ENCODE assay signal across 1 cellular context in the genomic region with DNA sequence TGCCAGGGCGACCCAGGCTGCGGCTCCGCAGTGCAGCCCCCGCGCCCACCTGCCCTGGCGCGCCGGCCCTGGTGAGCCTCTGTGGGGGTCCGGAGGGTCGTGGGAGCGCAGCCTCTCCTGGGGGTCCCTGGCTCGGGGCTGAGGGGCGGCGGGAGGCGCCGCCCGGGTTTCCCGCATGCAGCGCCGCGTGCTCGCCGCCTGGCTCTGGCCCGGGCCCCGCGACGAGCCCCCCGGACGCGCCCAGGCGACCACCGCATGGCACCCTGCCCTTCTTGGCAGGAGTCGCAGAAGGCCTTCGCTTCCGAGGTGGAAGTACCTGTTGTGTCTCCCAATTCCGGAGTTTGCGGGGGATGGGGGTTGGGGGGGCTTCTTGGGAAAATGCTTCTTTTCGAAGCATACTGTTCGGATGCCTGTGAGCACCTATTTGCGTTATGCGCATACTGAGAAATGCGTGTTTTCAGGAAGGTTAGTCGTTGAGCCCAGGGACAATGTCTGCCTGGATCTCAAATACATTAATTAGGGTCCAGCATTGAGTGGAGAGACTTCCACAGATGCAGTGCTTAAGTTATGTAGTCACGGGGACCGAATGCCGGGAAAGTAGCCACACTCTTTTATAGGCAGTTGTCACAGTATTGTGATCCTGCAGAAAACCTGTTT.
TF ChIP-seq lines count a peak whose summit lies in the region.

No MANE protein-coding gene starts in this region.

TF ChIP-seq in WTC11, 78 proteins besides CTCF, POLR2A, EP300 and RAD21:
- TF ChIP-seq, protein P1, sequence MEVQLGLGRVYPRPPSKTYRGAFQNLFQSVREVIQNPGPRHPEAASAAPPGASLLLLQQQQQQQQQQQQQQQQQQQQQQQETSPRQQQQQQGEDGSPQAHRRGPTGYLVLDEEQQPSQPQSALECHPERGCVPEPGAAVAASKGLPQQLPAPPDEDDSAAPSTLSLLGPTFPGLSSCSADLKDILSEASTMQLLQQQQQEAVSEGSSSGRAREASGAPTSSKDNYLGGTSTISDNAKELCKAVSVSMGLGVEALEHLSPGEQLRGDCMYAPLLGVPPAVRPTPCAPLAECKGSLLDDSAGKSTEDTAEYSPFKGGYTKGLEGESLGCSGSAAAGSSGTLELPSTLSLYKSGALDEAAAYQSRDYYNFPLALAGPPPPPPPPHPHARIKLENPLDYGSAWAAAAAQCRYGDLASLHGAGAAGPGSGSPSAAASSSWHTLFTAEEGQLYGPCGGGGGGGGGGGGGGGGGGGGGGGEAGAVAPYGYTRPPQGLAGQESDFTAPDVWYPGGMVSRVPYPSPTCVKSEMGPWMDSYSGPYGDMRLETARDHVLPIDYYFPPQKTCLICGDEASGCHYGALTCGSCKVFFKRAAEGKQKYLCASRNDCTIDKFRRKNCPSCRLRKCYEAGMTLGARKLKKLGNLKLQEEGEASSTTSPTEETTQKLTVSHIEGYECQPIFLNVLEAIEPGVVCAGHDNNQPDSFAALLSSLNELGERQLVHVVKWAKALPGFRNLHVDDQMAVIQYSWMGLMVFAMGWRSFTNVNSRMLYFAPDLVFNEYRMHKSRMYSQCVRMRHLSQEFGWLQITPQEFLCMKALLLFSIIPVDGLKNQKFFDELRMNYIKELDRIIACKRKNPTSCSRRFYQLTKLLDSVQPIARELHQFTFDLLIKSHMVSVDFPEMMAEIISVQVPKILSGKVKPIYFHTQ (CRISPR knock-in tag; IDR thresholded peaks at IDR 0.05) = no peak
- TF ChIP-seq, protein P2, sequence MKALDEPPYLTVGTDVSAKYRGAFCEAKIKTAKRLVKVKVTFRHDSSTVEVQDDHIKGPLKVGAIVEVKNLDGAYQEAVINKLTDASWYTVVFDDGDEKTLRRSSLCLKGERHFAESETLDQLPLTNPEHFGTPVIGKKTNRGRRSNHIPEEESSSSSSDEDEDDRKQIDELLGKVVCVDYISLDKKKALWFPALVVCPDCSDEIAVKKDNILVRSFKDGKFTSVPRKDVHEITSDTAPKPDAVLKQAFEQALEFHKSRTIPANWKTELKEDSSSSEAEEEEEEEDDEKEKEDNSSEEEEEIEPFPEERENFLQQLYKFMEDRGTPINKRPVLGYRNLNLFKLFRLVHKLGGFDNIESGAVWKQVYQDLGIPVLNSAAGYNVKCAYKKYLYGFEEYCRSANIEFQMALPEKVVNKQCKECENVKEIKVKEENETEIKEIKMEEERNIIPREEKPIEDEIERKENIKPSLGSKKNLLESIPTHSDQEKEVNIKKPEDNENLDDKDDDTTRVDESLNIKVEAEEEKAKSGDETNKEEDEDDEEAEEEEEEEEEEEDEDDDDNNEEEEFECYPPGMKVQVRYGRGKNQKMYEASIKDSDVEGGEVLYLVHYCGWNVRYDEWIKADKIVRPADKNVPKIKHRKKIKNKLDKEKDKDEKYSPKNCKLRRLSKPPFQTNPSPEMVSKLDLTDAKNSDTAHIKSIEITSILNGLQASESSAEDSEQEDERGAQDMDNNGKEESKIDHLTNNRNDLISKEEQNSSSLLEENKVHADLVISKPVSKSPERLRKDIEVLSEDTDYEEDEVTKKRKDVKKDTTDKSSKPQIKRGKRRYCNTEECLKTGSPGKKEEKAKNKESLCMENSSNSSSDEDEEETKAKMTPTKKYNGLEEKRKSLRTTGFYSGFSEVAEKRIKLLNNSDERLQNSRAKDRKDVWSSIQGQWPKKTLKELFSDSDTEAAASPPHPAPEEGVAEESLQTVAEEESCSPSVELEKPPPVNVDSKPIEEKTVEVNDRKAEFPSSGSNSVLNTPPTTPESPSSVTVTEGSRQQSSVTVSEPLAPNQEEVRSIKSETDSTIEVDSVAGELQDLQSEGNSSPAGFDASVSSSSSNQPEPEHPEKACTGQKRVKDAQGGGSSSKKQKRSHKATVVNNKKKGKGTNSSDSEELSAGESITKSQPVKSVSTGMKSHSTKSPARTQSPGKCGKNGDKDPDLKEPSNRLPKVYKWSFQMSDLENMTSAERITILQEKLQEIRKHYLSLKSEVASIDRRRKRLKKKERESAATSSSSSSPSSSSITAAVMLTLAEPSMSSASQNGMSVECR (CRISPR knock-in tag; IDR thresholded peaks at IDR 0.05; ENCODE audit: borderline replicate concordance) = 0 out of 2 replicates have a peak, but pooled peaks have one; percentile 20
- TF ChIP-seq, protein P3, sequence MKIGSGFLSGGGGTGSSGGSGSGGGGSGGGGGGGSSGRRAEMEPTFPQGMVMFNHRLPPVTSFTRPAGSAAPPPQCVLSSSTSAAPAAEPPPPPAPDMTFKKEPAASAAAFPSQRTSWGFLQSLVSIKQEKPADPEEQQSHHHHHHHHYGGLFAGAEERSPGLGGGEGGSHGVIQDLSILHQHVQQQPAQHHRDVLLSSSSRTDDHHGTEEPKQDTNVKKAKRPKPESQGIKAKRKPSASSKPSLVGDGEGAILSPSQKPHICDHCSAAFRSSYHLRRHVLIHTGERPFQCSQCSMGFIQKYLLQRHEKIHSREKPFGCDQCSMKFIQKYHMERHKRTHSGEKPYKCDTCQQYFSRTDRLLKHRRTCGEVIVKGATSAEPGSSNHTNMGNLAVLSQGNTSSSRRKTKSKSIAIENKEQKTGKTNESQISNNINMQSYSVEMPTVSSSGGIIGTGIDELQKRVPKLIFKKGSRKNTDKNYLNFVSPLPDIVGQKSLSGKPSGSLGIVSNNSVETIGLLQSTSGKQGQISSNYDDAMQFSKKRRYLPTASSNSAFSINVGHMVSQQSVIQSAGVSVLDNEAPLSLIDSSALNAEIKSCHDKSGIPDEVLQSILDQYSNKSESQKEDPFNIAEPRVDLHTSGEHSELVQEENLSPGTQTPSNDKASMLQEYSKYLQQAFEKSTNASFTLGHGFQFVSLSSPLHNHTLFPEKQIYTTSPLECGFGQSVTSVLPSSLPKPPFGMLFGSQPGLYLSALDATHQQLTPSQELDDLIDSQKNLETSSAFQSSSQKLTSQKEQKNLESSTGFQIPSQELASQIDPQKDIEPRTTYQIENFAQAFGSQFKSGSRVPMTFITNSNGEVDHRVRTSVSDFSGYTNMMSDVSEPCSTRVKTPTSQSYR (CRISPR knock-in tag; IDR thresholded peaks at IDR 0.05) = no peak
- no peak for TF ChIP-seq ZNF121 (CRISPR knock-in tag; IDR thresholded peaks at IDR 0.05)
- TF ChIP-seq, protein P4, sequence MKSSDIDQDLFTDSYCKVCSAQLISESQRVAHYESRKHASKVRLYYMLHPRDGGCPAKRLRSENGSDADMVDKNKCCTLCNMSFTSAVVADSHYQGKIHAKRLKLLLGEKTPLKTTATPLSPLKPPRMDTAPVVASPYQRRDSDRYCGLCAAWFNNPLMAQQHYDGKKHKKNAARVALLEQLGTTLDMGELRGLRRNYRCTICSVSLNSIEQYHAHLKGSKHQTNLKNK (CRISPR knock-in tag; IDR thresholded peaks at IDR 0.05) = no peak
- no peak for TF ChIP-seq SOX15 (CRISPR knock-in tag; IDR thresholded peaks at IDR 0.05)
- peak; percentile 51; the same call in 1 of the 2 replicates for TF ChIP-seq ZNF423 (CRISPR knock-in tag; IDR thresholded peaks at IDR 0.05)
